In the genomic region with DNA sequence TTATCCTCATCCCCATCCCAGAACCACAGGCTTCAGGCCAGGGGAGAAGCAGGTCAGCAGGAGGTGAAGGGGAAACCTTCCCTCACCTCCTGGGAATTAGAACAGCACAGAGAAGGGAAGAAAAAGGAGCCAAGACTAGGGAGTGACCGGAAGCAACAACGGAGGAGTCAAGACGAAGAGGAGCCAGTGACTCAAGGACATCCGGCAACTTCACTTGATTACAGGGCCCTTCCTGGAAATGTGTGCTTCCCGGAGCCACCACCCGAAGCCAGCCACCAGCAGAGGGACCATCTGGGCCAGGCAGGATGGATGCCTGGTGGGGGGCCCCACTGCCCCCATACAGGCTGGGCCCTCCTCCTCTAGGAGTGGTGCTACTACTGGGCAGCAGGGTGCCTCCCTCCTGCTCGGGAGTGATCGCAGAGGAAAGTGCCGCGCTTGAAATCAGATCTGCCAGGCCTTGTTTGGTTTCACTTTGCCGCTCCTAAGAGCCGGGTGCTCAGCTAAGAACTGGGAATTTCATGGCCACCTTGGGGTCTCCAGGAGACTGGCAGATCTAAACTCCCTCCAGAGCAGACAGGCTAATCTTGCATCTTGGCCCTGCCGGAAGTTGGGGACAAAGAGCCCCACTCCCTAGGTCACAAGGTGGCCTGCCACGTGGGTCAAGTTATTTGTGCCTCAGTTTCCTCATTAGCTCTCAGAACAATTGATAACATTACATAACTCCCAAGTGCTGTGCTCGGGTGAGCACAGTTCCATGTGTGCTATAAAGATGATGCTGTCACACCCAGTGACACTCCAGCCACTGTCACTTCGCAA, we compare ENCODE assay signal across 8 cellular contexts. TPM values are rescaled to one million over a fixed set of nuclear protein-coding genes. Genes with fewer than 3 reads are reported as not detected.
DNase-seq lines count a peak whose midpoint lies in the region; ATAC-seq and TF ChIP-seq lines count a peak whose summit lies in the region.

No MANE protein-coding gene starts in this region.

- H3K27ac ChIP-seq in caudate nucleus (ENCODE audit: low read depth, low read length) (peak overlapping the region; percentile 48), left lung (peak overlapping the region; percentile 84 to 97), tibial artery (peak overlapping the region; percentile 97 to 98)

- intact Hi-C loops in left lung (cut with DNase I) (no loop called here), tibial artery (cut with DNase I; ENCODE audit: low total_unique reads) (loop anchor here (10.0 kb wide), 1 partner anchor 210 kb away; the partner anchor contains the start of gene SLC39A11)

- no peaks in the 10 kb centered on the region for H3K36me3 ChIP-seq in left lung
- no peaks in the 10 kb centered on the region for H3K36me3 ChIP-seq in tibial artery

- no peaks in the 10 kb centered on the region for H3K9me3 ChIP-seq in left lung
- no peaks in the 10 kb centered on the region for H3K9me3 ChIP-seq in tibial artery

- no peaks in the 10 kb centered on the region for H3K27me3 ChIP-seq in left lung
- no peaks in the 10 kb centered on the region for H3K27me3 ChIP-seq in tibial artery

- TF ChIP-seq CTCF in left lung (IDR thresholded peaks at IDR 0.05) (peak; percentile 20 to 28), tibial artery (IDR thresholded peaks at IDR 0.05) (peak; percentile 21 to 23)

- H3K4me3 ChIP-seq in left lung (peak overlapping the region; percentile 13 to 30), tibial artery (peak overlapping the region; percentile 36 to 53)

- H3K4me1 ChIP-seq in left lung = peaks cover 57 to 95% of the 10 kb centered on the region in 2 donors
- H3K4me1 ChIP-seq in tibial artery = peaks cover 0 to 93% (median 70%) of the 10 kb centered on the region in 4 donors

- ATAC-seq in left lung (peak; percentile 26), GM18498 (IDR thresholded peaks at IDR 0.05; ENCODE audit: unreplicated experiment) (no peak), HG03565 (IDR thresholded peaks at IDR 0.05; ENCODE audit: unreplicated experiment) (no peak)

- DNase-seq in ELF-1 (ENCODE audit: low read depth, low spot score) = peak; percentile 80
- DNase-seq in NCI-H2227 treated with DMSO at 0.1 percent for 48 hours (lab: John Stamatoyannopoulos, UW) = peak; percentile 60
- DNase-seq in caudate nucleus (lab: John Stamatoyannopoulos, UW) = peak in 3 of 61 donors; percentile 11 to 42 (median 21)
- DNase-seq in left lung = peak; percentile 54 to 84
- DNase-seq in tibial artery = peak; percentile 73 to 82
- DNase-seq in epidermal melanocyte (ENCODE audit: insufficient read length, low spot score) = no peak

RNA-seq across cellular contexts. Expression of gene CDC42EP4, which starts 6.6 kb away (rescaled TPM):
- 10 to 100 TPM; 30.2 to 48.6 TPM for total RNA-seq in left lung

RNA-seq across cellular contexts. Expression of gene CPSF4L, which starts 43.5 kb away (rescaled TPM):
- total RNA-seq in left lung = not detected
